Comparison of ENCODE assay signal across 1 cellular context in the genomic region with DNA sequence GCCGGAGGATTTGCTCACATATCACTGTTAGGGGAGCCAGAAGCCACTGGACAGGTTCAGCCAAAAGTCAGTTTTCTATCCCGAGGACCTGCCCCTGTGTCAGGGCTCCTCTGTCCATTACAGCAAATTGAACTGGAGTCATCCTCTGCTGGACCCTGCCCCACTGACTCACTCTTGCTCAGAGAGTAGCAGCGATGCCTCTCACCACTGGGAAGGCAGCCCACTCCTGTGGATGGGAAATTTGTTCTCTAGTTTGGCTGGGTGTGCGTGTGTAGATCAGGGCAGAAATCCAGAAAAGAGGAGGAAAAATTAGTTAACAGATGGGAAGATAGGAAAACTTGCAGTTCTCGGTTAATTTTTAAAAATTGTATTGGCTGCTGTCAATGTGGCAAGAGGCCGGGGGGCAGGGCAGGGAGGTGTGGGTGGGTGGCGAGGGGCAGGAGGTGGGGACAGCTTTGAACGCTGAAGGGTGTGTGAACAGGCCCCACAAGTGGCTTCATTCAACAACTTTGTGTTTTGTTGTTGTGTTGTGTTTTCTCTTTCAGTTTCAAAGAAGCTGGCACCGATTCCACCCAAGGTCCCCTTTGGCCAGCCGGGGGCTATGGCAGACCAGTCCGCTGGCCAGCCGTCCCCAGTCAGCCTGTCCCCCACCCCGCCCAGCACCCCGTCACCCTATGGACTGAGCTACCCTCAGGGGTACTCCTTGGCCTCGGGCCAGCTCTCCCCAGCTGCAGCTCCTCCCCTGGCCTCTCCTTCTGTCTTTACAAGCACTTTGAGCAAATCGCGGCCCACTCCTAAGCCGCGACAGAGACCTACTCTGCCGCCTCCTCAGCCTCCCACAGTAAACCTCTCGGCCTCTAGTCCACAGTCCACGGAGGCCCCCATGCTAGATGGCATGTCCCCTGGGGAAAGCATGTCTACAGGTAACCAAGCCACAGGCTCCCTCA.
TF ChIP-seq lines count a peak whose summit lies in the region.

No MANE protein-coding gene starts in this region.

TF ChIP-seq in HepG2, 621 proteins besides CTCF, POLR2A, EP300 and RAD21 (continued from another document):
- TF ChIP-seq ZNF724P (CRISPR knock-in tag; IDR thresholded peaks at IDR 0.05; ENCODE audit: borderline replicate concordance) (no peak), HNF4A (CRISPR knock-in tag; IDR thresholded peaks at IDR 0.05) (no peak), RCOR2 (CRISPR knock-in tag; IDR thresholded peaks at IDR 0.05) (no peak), PRPF4 (IDR thresholded peaks at IDR 0.05; ENCODE audit: low read depth, low read length, poor library complexity, severe bottlenecking) (no peak), PAX8 (CRISPR knock-in tag; IDR thresholded peaks at IDR 0.05; ENCODE audit: borderline replicate concordance) (no peak)
